Comparison of ENCODE assay signal across 10 cellular contexts in the genomic region with DNA sequence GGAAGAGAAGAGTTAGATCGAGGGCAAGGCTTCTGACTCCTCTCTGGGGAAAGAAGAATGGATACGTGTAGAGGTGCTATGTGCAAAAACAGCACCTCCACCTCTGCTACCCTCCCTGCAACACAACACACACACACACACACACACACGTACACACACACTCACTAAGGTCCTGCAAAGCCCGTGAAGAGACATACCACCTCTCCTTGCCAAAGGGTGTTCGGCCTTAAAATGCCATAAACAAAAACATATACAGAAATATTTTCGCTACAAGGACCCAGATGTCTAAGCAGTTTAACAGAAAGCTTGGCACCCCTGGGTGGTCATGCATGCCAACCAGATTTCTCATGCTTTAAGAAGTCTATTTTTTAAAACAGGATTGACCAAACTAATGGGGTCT. TPM values are rescaled to one million over a fixed set of nuclear protein-coding genes. Genes with fewer than 3 reads are reported as not detected.
DNase-seq lines count a peak whose midpoint lies in the region; ATAC-seq, FAIRE-seq and TF ChIP-seq lines count a peak whose summit lies in the region.
"Had no signal": no experiment of that assay in that cellular context is flagged by ENCODE, and none has a peak within 500 bp of the region (broad histone marks: within the 10 kb centered on the region; RNA-seq: fewer than 3 reads in every experiment).

No MANE protein-coding gene starts in this region.

- no peak for ATAC-seq in HG02610 (IDR thresholded peaks at IDR 0.05; ENCODE audit: unreplicated experiment)

- no peak for TF ChIP-seq POLR2A in esophagus muscularis mucosa (IDR thresholded peaks at IDR 0.05; ENCODE audit: low read depth)

- DNase-seq in DMS53 (lab: John Stamatoyannopoulos, UW) (peak; percentile 27), DMS53 treated with DMSO at 0.1 percent for 48 hours (lab: John Stamatoyannopoulos, UW; ENCODE audit: unreplicated experiment) (no peak), SJSA1 (ENCODE audit: low read depth in 1 of 2, low spot score in 2 of 2) (peak in 1 of 2 experiments; percentile 48), esophagus muscularis mucosa (ENCODE audit: extremely low spot score) (no peak), small intestine (peak; percentile 9), NCI-H446 treated with DMSO at 0.1 percent for 48 hours (lab: John Stamatoyannopoulos, UW) (no peak)
- no peak for DNase-seq in central memory CD4-positive, alpha-beta T cell
- DNase-seq: NCI-H1105 had no signal

- no peak for TF ChIP-seq CTCF in esophagus muscularis mucosa (IDR thresholded peaks at IDR 0.05)

- H3K4me1 ChIP-seq in SJSA1 (replicated peaks) (peaks cover 23% of the 10 kb centered on the region), esophagus muscularis mucosa (peaks cover 17 to 38% (median 34%) of the 10 kb centered on the region in 4 donors), small intestine (ENCODE audit: control insufficient read depth in 2 of 2, insufficient read depth in 1 of 2, low read depth in 1 of 2, low read length in 1 of 2) (peaks cover 0 to 7% of the 10 kb centered on the region in 2 donors)

- intact Hi-C loops in esophagus muscularis mucosa (cut with DNase I) = no loop called here

- FAIRE-seq in small intestine (lab: Jason Lieb, UNC) = no peak
- FAIRE-seq: A204.1 had no signal

- 25% methylated on average over 6 of the region's 6 CpGs for WGBS in esophagus muscularis mucosa
- WGBS in small intestine, 3 donors = 3 to 14% (median 7%) methylated on average over 6 of the region's 6 CpGs

- H3K9me3 ChIP-seq in SJSA1 (replicated peaks) (no peaks in the 10 kb centered on the region), esophagus muscularis mucosa (no peaks in the 10 kb centered on the region), small intestine (ENCODE audit: control insufficient read depth, low read depth) (no peaks in the 10 kb centered on the region)

- H3K27me3 ChIP-seq in SJSA1 (replicated peaks) (no peaks in the 10 kb centered on the region), esophagus muscularis mucosa (no peaks in the 10 kb centered on the region), small intestine (ENCODE audit: control insufficient read depth in 2 of 2, insufficient read depth in 2 of 2, low read length in 2 of 2) (no peaks in the 10 kb centered on the region)

- peaks cover 24% of the 10 kb centered on the region for H3K36me3 ChIP-seq in SJSA1
- H3K36me3 ChIP-seq in esophagus muscularis mucosa = no peaks in the 10 kb centered on the region
- no peaks in the 10 kb centered on the region for H3K36me3 ChIP-seq in small intestine (ENCODE audit: control insufficient read depth in 2 of 2, insufficient read depth in 2 of 2, low read length in 2 of 2)

- H3K4me3 ChIP-seq in SJSA1 (peak overlapping the region; percentile 66), esophagus muscularis mucosa (peak overlapping the region; percentile 65 to 88 (median 83)), small intestine (ENCODE audit: low read depth in 1 of 2, low read length in 2 of 2) (peak overlapping the region in 1 of 2 donors; percentile 79)

- TF ChIP-seq EP300 in esophagus muscularis mucosa (IDR thresholded peaks at IDR 0.05) = no peak

- H3K27ac ChIP-seq in SJSA1 (peak overlapping the region; percentile 7; the same call in 1 of the 2 replicates), esophagus muscularis mucosa (replicated peaks in 1 of 4) (peak overlapping the region; percentile 73 to 86 (median 80)), small intestine (ENCODE audit: low read depth in 1 of 2, low read length in 1 of 2) (peak overlapping the region in 1 of 2 donors; percentile 30)

RNA-seq across cellular contexts. Expression of a gene that starts 1.5 kb away (rescaled TPM):
- 22.3 and 39.4 TPM in 2 replicates for total RNA-seq in SJSA1 (2014; rRNA removed; shearing (Covaris generic))
- total RNA-seq in esophagus muscularis mucosa = 10 to 100 TPM in 2 of 4 donors, 1 to 10 TPM in 2; 5.4 to 17.4 (median 12.4) TPM
- polyA plus RNA-seq in small intestine = 10 to 100 TPM in 1 of 3 donors, 1 to 10 TPM in 1, under 1 TPM in 1; 0.89 to 11.3 (median 6.2) TPM

RNA-seq across cellular contexts. Expression of a gene that starts 13.0 kb away (rescaled TPM):
- total RNA-seq in SJSA1 (2014; rRNA removed; shearing (Covaris generic)) = 7.0 and 9.6 TPM in 2 replicates
- total RNA-seq in esophagus muscularis mucosa = 10 to 100 TPM; 12.6 to 19.9 (median 14.8) TPM
- 1 to 10 TPM; 4.3 to 6.9 (median 5.3) TPM for polyA plus RNA-seq in small intestine

RNA-seq across cellular contexts. Expression of a gene that starts 52.6 kb away (rescaled TPM):
- total RNA-seq in SJSA1 (2014; rRNA removed; shearing (Covaris generic)) = 35.3 and 38.9 TPM in 2 replicates
- 10 to 100 TPM; 11.7 to 28.7 (median 14.4) TPM for total RNA-seq in esophagus muscularis mucosa
- 10 to 100 TPM; 16.8 to 26.7 (median 25.9) TPM for polyA plus RNA-seq in small intestine

Comparison
In these comparisons a context has a peak if more than half of its experiments do, and no peak if none do; other contexts are left out.
1. DNase-seq: peak in DMS53 (single experiment) and small intestine (single experiment); none in DMS53 treated with DMSO at 0.1 percent for 48 hours (single experiment), esophagus muscularis mucosa (single experiment), central memory CD4-positive, alpha-beta T cell (single experiment) and NCI-H446 treated with DMSO at 0.1 percent for 48 hours (single experiment).